Comparison of ENCODE assay signal across 36 cellular contexts in the genomic region with DNA sequence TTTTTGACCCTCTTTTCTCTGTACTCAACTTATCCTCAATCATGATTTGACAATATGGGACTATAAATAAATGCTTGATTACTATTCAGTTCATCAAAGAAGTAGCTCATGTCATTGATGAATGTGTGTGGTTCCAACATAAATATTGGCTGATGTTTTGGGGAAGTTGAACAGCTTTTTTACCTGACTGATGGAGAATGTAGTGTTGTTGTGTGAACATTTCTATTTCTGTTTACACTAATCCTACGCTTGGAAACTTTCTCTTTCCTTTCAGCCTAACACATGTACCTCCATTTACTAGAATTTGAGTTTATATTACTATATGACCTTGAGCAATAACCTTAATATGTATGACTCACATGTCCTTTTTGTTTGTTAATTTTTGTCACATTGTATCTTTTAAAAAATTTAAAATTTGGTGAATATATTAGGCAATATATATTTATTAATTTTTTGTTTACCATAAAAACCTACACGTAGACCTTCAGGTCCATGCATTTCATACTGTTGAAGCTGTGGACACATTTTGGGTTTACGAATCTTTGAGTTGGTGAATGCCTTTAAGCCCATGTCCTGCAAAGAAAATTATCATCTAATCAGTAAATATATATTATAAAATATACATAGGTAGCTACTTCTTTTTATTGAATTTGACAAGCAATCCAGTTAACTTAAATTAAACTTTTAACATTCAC. TPM values are rescaled to one million over a fixed set of nuclear protein-coding genes. Genes with fewer than 3 reads are reported as not detected.
"Had no signal": no experiment of that assay in that cellular context is flagged by ENCODE, and none has a peak within 500 bp of the region (broad histone marks: within the 10 kb centered on the region; RNA-seq: fewer than 3 reads in every experiment).

No MANE protein-coding gene starts in this region.

- H3K27me3 ChIP-seq: adrenal gland, body of pancreas, brain microvascular endothelial cell, breast epithelium had no signal

- ATAC-seq: activated CD8-positive, alpha-beta T cell treated with anti-CD3 and anti-CD28 coated beads for 36 hours; activated naive CD4-positive, alpha-beta T cell treated with anti-CD3 and anti-CD28 coated beads, Interleukin-2, amount 50 U/mL, for 72 hours; activated T-cell treated with anti-CD3 and anti-CD28 coated beads, Interleukin-2, amount 50 U/mL, for 4 hours; activated T-cell treated with anti-CD3 and anti-CD28 coated beads, Interleukin-2, amount 50 U/mL, for 72 hours; activated T-helper 17 cell treated with anti-CD3 and anti-CD28 coated beads, Interleukin-2, amount 50 U/mL, for 72 hours; body of pancreas had no signal

- DNase-seq: activated B cell treated with CpG ODN at 0.5 μM for 24 hours; activated CD4-positive, alpha-beta memory T cell treated with anti-CD3 and anti-CD28 coated beads for 36 hours; activated CD4-positive, alpha-beta T cell treated with anti-CD3 and anti-CD28 coated beads for 4 hours; activated CD4-positive, alpha-beta T cell treated with anti-CD3 and anti-CD28 coated beads, Interleukin-2, amount 10 ng/mL, durations not matched to agents 24 days and 14 days; activated CD4-positive, alpha-beta T cell treated with anti-CD3 and anti-CD28 coated beads, Interleukin-2, amount 50 U/mL, for 1 hour; activated CD4-positive, alpha-beta T cell treated with anti-CD3 and anti-CD28 coated beads, Interleukin-2, amount 50 U/mL, for 4 hours; activated CD4-positive, CD25-positive, alpha-beta regulatory T cell treated with anti-CD3 and anti-CD28 coated beads, Interleukin-2, amount 50 U/mL, for 72 hours; activated CD8-positive, alpha-beta memory T cell treated with anti-CD3 and anti-CD28 coated beads, Interleukin-2, amount 50 U/mL, for 4 hours; activated CD8-positive, alpha-beta T cell treated with anti-CD3 and anti-CD28 coated beads for 36 hours; activated effector memory CD4-positive, alpha-beta T cell treated with anti-CD3 and anti-CD28 coated beads, Interleukin-2, amount 50 U/mL, for 16 hours; activated gamma-delta T cell treated with Interleukin-2 at 50 U/mL for 16 hours; activated naive CD4-positive, alpha-beta T cell; activated naive CD4-positive, alpha-beta T cell treated with anti-CD3 and anti-CD28 coated beads for 36 hours; activated naive CD4-positive, alpha-beta T cell treated with anti-CD3 and anti-CD28 coated beads, Interleukin-2, amount 50 U/mL, for 16 hours; activated naive CD8-positive, alpha-beta T cell treated with anti-CD3 and anti-CD28 coated beads for 36 hours; activated T-cell treated with anti-CD3 and anti-CD28 coated beads for 4 hours; activated T-cell treated with anti-CD3 and anti-CD28 coated beads, Interleukin-2, amount 50 U/mL, for 1 hour; activated T-cell treated with anti-CD3 and anti-CD28 coated beads, Interleukin-2, amount 50 U/mL, for 4 hours; activated T-cell treated with anti-CD3 and anti-CD28 coated beads, Interleukin-2, amount 50 U/mL, for 72 hours; amniotic stem cell; aorta; body of pancreas; brain microvascular endothelial cell; central memory CD4-positive, alpha-beta T cell; T-helper 1 cell; T-helper 2 cell; T-helper 9 cell had no signal

- H3K4me1 ChIP-seq: adrenal gland, body of pancreas, breast epithelium had no signal

- H3K4me3 ChIP-seq: adrenal gland, body of pancreas, breast epithelium had no signal

- H3K27ac ChIP-seq: body of pancreas, brain microvascular endothelial cell, breast epithelium, VCaP had no signal

- H3K36me3 ChIP-seq: brain microvascular endothelial cell, breast epithelium had no signal

- FAIRE-seq: astrocyte, TTC549 had no signal

- H3K9me3 ChIP-seq: adrenal gland, body of pancreas, breast epithelium had no signal

RNA-seq across cellular contexts. Expression of gene A2M, which starts 21.1 kb away (rescaled TPM):
- total RNA-seq: activated B cell treated with CpG ODN at 0.5 μM for 24 hours; activated CD4-positive, alpha-beta memory T cell treated with anti-CD3 and anti-CD28 coated beads for 36 hours; activated CD4-positive, alpha-beta T cell treated with anti-CD3 and anti-CD28 coated beads, Interleukin-2, amount 10 ng/mL, durations not matched to agents 24 days and 14 days; activated CD8-positive, alpha-beta memory T cell treated with anti-CD3 and anti-CD28 coated beads for 36 hours; activated CD8-positive, alpha-beta T cell treated with anti-CD3 and anti-CD28 coated beads for 36 hours; activated naive CD4-positive, alpha-beta T cell treated with anti-CD3 and anti-CD28 coated beads for 36 hours; activated naive CD8-positive, alpha-beta T cell treated with anti-CD3 and anti-CD28 coated beads for 36 hours; activated T-helper 1 cell treated with anti-CD3 and anti-CD28 coated beads, Interleukin-12 subunit alpha, Interleukin-12 subunit beta, Interleukin-2, Interleukin-4 antibody, amounts not matched to agents 30 ng/mL and 10 ng/mL and 1 ng/mL, durations not matched to agents 14 hours and 24 hours and 36 hours had no signal
